29 cellular contexts compared by ENCODE assay signal in the genomic region with DNA sequence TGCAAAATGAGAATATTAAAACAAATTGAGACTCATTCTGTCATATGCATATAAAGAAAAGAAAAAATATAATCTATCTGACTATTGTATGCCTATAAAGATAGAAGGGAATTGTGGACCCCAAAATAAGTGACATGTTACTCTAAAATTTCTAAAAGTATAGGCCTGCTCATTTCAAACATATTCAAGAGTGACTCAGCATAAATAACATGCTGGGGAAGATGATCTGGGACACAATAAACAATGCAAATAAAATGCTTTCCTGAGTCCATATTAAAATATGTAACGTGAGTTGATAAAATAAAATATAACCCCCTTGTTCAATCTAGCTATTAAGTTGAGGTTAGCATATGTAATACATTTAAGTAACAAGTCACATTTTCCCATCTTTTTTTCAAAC.
"Had no signal": no experiment of that assay in that cellular context is flagged by ENCODE, and none has a peak within 500 bp of the region (broad histone marks: within the 10 kb centered on the region; RNA-seq: fewer than 3 reads in every experiment).

No MANE protein-coding gene starts in this region.

- H3K4me1 ChIP-seq: left lung, lower lobe of right lung, pancreas, prostate gland, sigmoid colon, spleen, suprapubic skin, tibial artery, upper lobe of right lung, uterus had no signal

- H3K27me3 Mint-ChIP-seq: naive thymus-derived CD4-positive, alpha-beta T cell; stimulated activated naive CD8-positive, alpha-beta T cell treated with anti-CD3 and anti-CD28 coated beads, Interleukin-15, Interleukin-2, amounts not matched to agents 100 ng/mL and 50 ng/mL, for 24 hours had no signal

- H3K27me3 ChIP-seq: left lung, pancreas, sigmoid colon, spleen, suprapubic skin, tibial artery, upper lobe of right lung, uterus had no signal

- H3K4me3 ChIP-seq: left lung, lower lobe of right lung, mucosa of descending colon, pancreas, prostate gland, sigmoid colon, spleen, suprapubic skin, thoracic aorta, tibial artery, upper lobe of right lung, uterus had no signal

- H3K4me3 Mint-ChIP-seq: immature natural killer cell; naive thymus-derived CD4-positive, alpha-beta T cell; nephron; neural crest cell; stimulated activated effector memory CD8-positive, alpha-beta T cell treated with anti-CD3 and anti-CD28 coated beads, Interleukin-12 subunit alpha, Interleukin-12 subunit beta, amount 100 ng/mL, for 72 hours; stimulated activated naive CD8-positive, alpha-beta T cell treated with anti-CD3 and anti-CD28 coated beads, Interleukin-15, Interleukin-2, amounts not matched to agents 100 ng/mL and 50 ng/mL, for 24 hours had no signal

- H3K36me3 Mint-ChIP-seq: immature natural killer cell; naive thymus-derived CD4-positive, alpha-beta T cell; stimulated activated effector memory CD8-positive, alpha-beta T cell treated with anti-CD3 and anti-CD28 coated beads, Interleukin-12 subunit alpha, Interleukin-12 subunit beta, amount 100 ng/mL, for 72 hours had no signal

- DNase-seq: hypothalamus; immature natural killer cell; kidney; left colon; left lung; lower lobe of right lung; midbrain; mucosa of descending colon; naive thymus-derived CD4-positive, alpha-beta T cell; pancreas; posterior cingulate gyrus; right cardiac atrium; sigmoid colon; small intestine; spleen; stimulated activated CD4-positive, alpha-beta T cell treated with anti-CD3 and anti-CD28 coated beads, Interleukin-4, amount 100 ng/mL, for 24 hours; stimulated activated naive CD4-positive, alpha-beta T cell; tibial artery; trophoblast cell; upper lobe of right lung; uterus had no signal

- FAIRE-seq: islet of Langerhans, kidney, pancreas, small intestine had no signal

- H3K27ac Mint-ChIP-seq: immature natural killer cell; naive thymus-derived CD4-positive, alpha-beta T cell; nephron; stimulated activated effector memory CD8-positive, alpha-beta T cell treated with anti-CD3 and anti-CD28 coated beads, Interleukin-12 subunit alpha, Interleukin-12 subunit beta, amount 100 ng/mL, for 72 hours; stimulated activated naive CD8-positive, alpha-beta T cell treated with anti-CD3 and anti-CD28 coated beads, Interleukin-15, Interleukin-2, amounts not matched to agents 100 ng/mL and 50 ng/mL, for 24 hours had no signal

- H3K36me3 ChIP-seq: left lung, lower lobe of right lung, pancreas, prostate gland, sigmoid colon, spleen, suprapubic skin, thoracic aorta, tibial artery, upper lobe of right lung, uterus had no signal

- H3K27ac ChIP-seq: left lung, lower lobe of right lung, pancreas, prostate gland, sigmoid colon, spleen, suprapubic skin, thoracic aorta, tibial artery, upper lobe of right lung, uterus had no signal

- H3K9me3 Mint-ChIP-seq: nephron had no signal

- H3K9me3 ChIP-seq: left lung, lower lobe of right lung, mucosa of descending colon, pancreas, prostate gland, sigmoid colon, spleen, suprapubic skin, thoracic aorta, tibial artery, upper lobe of right lung, uterus had no signal

- H3K4me1 Mint-ChIP-seq: immature natural killer cell; naive thymus-derived CD4-positive, alpha-beta T cell; nephron; neural crest cell; stimulated activated effector memory CD8-positive, alpha-beta T cell treated with anti-CD3 and anti-CD28 coated beads, Interleukin-12 subunit alpha, Interleukin-12 subunit beta, amount 100 ng/mL, for 72 hours had no signal

- ATAC-seq: left colon; left lung; lower lobe of right lung; mucosa of descending colon; naive thymus-derived CD4-positive, alpha-beta T cell; pancreas; right cardiac atrium; stimulated activated effector memory CD8-positive, alpha-beta T cell treated with anti-CD3 and anti-CD28 coated beads, Interleukin-12 subunit alpha, Interleukin-12 subunit beta, amount 100 ng/mL, for 72 hours; upper lobe of right lung had no signal
